In the genomic region with DNA sequence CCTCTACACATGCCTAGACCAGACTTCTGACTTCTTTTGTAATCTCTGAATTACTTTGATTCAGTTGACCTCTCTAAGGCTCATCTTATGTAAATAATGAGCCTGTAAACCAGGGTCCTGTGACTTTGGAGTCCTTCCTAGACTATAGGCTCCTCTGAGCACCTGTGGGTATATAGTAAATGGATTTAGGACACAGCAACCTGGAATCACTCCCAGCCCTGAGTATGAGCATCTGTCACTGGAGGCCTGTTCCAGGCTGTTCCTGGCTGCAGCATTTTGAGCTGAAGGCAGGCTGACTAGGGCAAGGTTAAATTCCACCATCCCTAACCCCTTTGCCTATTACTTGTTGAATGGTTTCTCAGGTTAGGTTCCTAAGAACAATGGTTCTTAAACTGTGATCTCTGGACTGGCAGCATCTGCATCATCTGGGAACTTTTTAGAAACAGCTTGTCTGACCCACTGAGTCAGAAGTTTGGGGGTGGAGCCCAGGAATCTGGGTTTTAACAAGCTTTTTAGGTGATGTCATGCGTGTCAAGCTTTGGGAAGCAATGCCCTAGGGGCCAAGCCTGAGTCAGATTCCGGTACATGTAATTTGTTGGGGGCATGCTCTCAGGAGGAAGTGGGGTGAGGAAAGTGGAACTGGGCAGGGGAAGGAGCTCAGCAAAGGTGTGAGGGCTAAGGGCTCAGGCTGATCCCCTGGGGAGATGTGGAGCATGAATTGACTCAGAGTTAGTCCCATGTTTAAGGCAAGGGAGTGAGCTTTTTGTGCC, we compare ENCODE assay signal across 8 cellular contexts. TPM values are rescaled to one million over a fixed set of nuclear protein-coding genes. Genes with fewer than 3 reads are reported as not detected.
DNase-seq lines count a peak whose midpoint lies in the region; ATAC-seq and TF ChIP-seq lines count a peak whose summit lies in the region.

No MANE protein-coding gene starts in this region.

- peak overlapping the region; percentile 58 for H3K27ac Mint-ChIP-seq in chondrocyte (ENCODE audit: unreplicated experiment)

- H3K27ac ChIP-seq in skeletal muscle tissue (ENCODE audit: low read depth, low read length): peak overlapping the region; percentile 36

- in situ Hi-C loops in KBM-7 (cut with MboI; ENCODE audit: low pct_unique_long_range_greater_than_20kb, low sequenced_read_pairs): no loop called here

- ATAC-seq in GM21423 (IDR thresholded peaks at IDR 0.05; ENCODE audit: unreplicated experiment) (peak; percentile 86), HG03558 (IDR thresholded peaks at IDR 0.05; ENCODE audit: extremely low read depth, unreplicated experiment) (peak; percentile 70)

- H3K27me3 ChIP-seq in skeletal muscle tissue (ENCODE audit: control insufficient read depth in 3 of 3, insufficient read depth in 3 of 3, low read length in 3 of 3): no peaks in the 10 kb centered on the region

- H3K27me3 Mint-ChIP-seq in chondrocyte (ENCODE audit: low read depth): no peaks in the 10 kb centered on the region

- peaks cover 5% of the 10 kb centered on the region for H3K36me3 Mint-ChIP-seq in chondrocyte (ENCODE audit: low read depth)

- no peak overlapping the region for H3K4me3 ChIP-seq in skeletal muscle tissue (ENCODE audit: low read length in 3 of 3)

- H3K4me1 ChIP-seq in skeletal muscle tissue (ENCODE audit: control insufficient read depth in 3 of 3, insufficient read depth in 3 of 3, low read length in 3 of 3): peaks cover 39 to 52% (median 46%) of the 10 kb centered on the region in 3 donors

- peaks cover 59% of the 10 kb centered on the region for H3K4me1 Mint-ChIP-seq in chondrocyte (ENCODE audit: low read depth)

- H3K36me3 ChIP-seq in skeletal muscle tissue (ENCODE audit: control insufficient read depth in 3 of 3, insufficient read depth in 3 of 3, low read length in 3 of 3): no peaks in the 10 kb centered on the region

- H3K9me3 Mint-ChIP-seq in chondrocyte (ENCODE audit: low read depth): peaks cover 6% of the 10 kb centered on the region

- H3K9me3 ChIP-seq in skeletal muscle tissue (ENCODE audit: control insufficient read depth in 3 of 3, low read length in 3 of 3): no peaks in the 10 kb centered on the region

- DNase-seq in ELR (ENCODE audit: low read depth) (peak; percentile 99), chondrocyte (ENCODE audit: low spot score) (no peak), amygdala (lab: John Stamatoyannopoulos, UW) (no peak), KBM-7 (no peak)
- DNase-seq in stimulated activated CD4-positive, alpha-beta T cell treated with anti-CD3 and anti-CD28 coated beads, Interleukin-4, amount 100 ng/mL, for 24 hours: no peak

- H3K9ac ChIP-seq in skeletal muscle tissue (ENCODE audit: low read depth in 1 of 3, low read length in 3 of 3): no peak overlapping the region

- no peak overlapping the region for H3K4me3 Mint-ChIP-seq in chondrocyte (ENCODE audit: unreplicated experiment)

- TF ChIP-seq CTCF in chondrocyte (IDR thresholded peaks at IDR 0.05): no peak

RNA-seq across cellular contexts. Expression of gene MINDY4, which starts 28.2 kb away (rescaled TPM):
- total RNA-seq in chondrocyte (5.3 to 6.3 TPM (median 5.8 TPM) in 3 replicates), skeletal muscle tissue (7.8 TPM)

RNA-seq across cellular contexts. Expression of gene INMT, which starts 47.5 kb away (rescaled TPM):
- total RNA-seq in chondrocyte (5.6 to 73.2 TPM (median 70.1 TPM) in 3 replicates), skeletal muscle tissue (35.5 TPM)
